1 cellular context compared by ENCODE assay signal in the genomic region with DNA sequence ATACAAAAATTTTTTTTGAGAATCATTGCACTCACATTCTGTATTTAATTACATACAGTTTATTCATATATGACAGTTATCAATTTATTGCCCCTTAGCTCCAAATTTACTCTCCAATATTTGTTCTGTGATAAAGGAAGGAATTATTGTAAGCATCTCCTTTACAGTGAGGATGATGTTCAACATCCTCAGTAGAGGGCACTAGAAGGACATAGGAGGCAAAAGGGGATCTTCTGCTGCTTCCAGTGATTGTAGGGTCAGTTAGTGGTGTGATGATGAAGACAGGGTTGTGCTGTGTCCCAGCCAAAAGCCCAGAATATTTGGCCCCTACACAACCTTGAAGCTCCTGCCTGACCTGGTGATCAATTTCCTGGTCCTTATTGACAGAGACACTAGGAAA.
TF ChIP-seq lines count a peak whose summit lies in the region.

No MANE protein-coding gene starts in this region.

TF ChIP-seq in SK-N-SH, 30 proteins besides CTCF, POLR2A, EP300 and RAD21 (continued from another document):
- TF ChIP-seq, protein P1, sequence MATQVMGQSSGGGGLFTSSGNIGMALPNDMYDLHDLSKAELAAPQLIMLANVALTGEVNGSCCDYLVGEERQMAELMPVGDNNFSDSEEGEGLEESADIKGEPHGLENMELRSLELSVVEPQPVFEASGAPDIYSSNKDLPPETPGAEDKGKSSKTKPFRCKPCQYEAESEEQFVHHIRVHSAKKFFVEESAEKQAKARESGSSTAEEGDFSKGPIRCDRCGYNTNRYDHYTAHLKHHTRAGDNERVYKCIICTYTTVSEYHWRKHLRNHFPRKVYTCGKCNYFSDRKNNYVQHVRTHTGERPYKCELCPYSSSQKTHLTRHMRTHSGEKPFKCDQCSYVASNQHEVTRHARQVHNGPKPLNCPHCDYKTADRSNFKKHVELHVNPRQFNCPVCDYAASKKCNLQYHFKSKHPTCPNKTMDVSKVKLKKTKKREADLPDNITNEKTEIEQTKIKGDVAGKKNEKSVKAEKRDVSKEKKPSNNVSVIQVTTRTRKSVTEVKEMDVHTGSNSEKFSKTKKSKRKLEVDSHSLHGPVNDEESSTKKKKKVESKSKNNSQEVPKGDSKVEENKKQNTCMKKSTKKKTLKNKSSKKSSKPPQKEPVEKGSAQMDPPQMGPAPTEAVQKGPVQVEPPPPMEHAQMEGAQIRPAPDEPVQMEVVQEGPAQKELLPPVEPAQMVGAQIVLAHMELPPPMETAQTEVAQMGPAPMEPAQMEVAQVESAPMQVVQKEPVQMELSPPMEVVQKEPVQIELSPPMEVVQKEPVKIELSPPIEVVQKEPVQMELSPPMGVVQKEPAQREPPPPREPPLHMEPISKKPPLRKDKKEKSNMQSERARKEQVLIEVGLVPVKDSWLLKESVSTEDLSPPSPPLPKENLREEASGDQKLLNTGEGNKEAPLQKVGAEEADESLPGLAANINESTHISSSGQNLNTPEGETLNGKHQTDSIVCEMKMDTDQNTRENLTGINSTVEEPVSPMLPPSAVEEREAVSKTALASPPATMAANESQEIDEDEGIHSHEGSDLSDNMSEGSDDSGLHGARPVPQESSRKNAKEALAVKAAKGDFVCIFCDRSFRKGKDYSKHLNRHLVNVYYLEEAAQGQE (IDR thresholded peaks at IDR 0.05; ENCODE audit: low read depth, low read length): no peak
- TF ChIP-seq MXI1 (IDR thresholded peaks at IDR 0.05; ENCODE audit: low read depth, low read length) (no peak), RCOR1 (IDR thresholded peaks at IDR 0.05; ENCODE audit: low read length) (no peak)
- TF ChIP-seq, protein P2, sequence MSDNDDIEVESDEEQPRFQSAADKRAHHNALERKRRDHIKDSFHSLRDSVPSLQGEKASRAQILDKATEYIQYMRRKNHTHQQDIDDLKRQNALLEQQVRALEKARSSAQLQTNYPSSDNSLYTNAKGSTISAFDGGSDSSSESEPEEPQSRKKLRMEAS (IDR thresholded peaks at IDR 0.05; ENCODE audit: low read depth): no peak
TF ChIP-seq in SK-N-SH: peak in this region for 0.
